ENCODE assay signal across 27 cellular contexts in the genomic region with DNA sequence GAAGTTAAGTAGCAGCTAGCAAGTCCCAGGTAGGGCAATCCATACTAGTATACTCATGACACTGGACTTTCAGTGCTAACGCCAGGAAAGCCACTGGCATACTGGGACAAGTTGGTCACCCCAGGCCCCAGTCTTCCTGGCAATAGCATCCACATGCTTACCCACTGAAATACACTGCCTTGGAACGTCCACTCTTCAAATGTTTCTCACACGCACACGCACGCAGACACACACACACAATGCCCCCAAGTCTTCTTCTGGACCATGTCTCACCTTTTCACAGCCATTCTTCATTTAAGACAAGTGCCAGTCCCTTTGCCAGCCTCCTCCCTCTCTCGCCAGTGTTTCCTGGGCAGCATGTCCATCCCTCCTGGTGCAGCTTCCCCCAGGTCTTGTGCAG. TPM values are rescaled to one million over a fixed set of nuclear protein-coding genes. Genes with fewer than 3 reads are reported as not detected.
"Had no signal": no experiment of that assay in that cellular context is flagged by ENCODE, and none has a peak within 500 bp of the region (broad histone marks: within the 10 kb centered on the region; RNA-seq: fewer than 3 reads in every experiment).

No MANE protein-coding gene starts in this region.

- ATAC-seq: activated CD8-positive, alpha-beta T cell treated with anti-CD3 and anti-CD28 coated beads, Interleukin-2, amount 10 ng/mL, durations not matched to agents 7 days and 5 days; activated T-cell treated with anti-CD3 and anti-CD28 coated beads, Interleukin-2, amount 50 U/mL, for 4 hours; K562; T-helper 17 cell; WTC11 had no signal

- DNase-seq: activated CD4-positive, alpha-beta T cell treated with anti-CD3 and anti-CD28 coated beads for 48 hours; activated CD4-positive, alpha-beta T cell treated with anti-CD3 and anti-CD28 coated beads, Interleukin-2, amount 50 U/mL, for 4 hours; activated CD4-positive, CD25-positive, alpha-beta regulatory T cell treated with anti-CD3 and anti-CD28 coated beads, Interleukin-2, amount 50 U/mL, for 72 hours; activated CD8-positive, alpha-beta T cell treated with anti-CD3 and anti-CD28 coated beads, Interleukin-2, amount 10 ng/mL, durations not matched to agents 7 days and 5 days; activated effector memory CD4-positive, alpha-beta T cell treated with anti-CD3 and anti-CD28 coated beads, Interleukin-2, amount 50 U/mL, for 16 hours; activated naive CD4-positive, alpha-beta T cell treated with anti-CD3 and anti-CD28 coated beads, Interleukin-2, amount 10 ng/mL, durations not matched to agents 7 days and 5 days; activated naive CD8-positive, alpha-beta T cell treated with anti-CD3 and anti-CD28 coated beads for 36 hours; activated T-cell treated with anti-CD3 and anti-CD28 coated beads, Interleukin-2, amount 50 U/mL, for 4 hours; anterior cingulate cortex; central memory CD4-positive, alpha-beta T cell; Karpas-422; MM.1S; NCI-H146; NCI-H187 treated with DMSO at 0.1 percent for 48 hours; NCI-H2081 treated with DMSO at 0.1 percent for 48 hours; NCI-H2227 treated with DMSO at 0.1 percent for 48 hours; NCI-H526; NCI-H82; SIG-M5; T-helper 17 cell; T-helper 9 cell had no signal

- H3K9me3 Mint-ChIP-seq: activated naive CD4-positive, alpha-beta T cell treated with anti-CD3 and anti-CD28 coated beads, Interleukin-2, amount 10 ng/mL, durations not matched to agents 7 days and 5 days; activated naive CD8-positive, alpha-beta T cell treated with anti-CD3 and anti-CD28 coated beads for 36 hours; activated T-cell treated with anti-CD3 and anti-CD28 coated beads, Interleukin-2, amount 50 U/mL, for 4 hours; WTC11 had no signal

- H3K4me3 Mint-ChIP-seq: activated CD8-positive, alpha-beta T cell treated with anti-CD3 and anti-CD28 coated beads, Interleukin-2, amount 10 ng/mL, durations not matched to agents 7 days and 5 days; activated naive CD4-positive, alpha-beta T cell treated with anti-CD3 and anti-CD28 coated beads, Interleukin-2, amount 10 ng/mL, durations not matched to agents 7 days and 5 days; activated naive CD8-positive, alpha-beta T cell treated with anti-CD3 and anti-CD28 coated beads for 36 hours; activated T-cell treated with anti-CD3 and anti-CD28 coated beads, Interleukin-2, amount 50 U/mL, for 4 hours; T-helper 17 cell; WTC11 had no signal

- H3K36me3 ChIP-seq: breast epithelium had no signal

- H3K9me3 ChIP-seq: breast epithelium had no signal

- H3K4me3 ChIP-seq: breast epithelium, K562 had no signal

- H3K27me3 ChIP-seq: breast epithelium had no signal

- H3K27ac ChIP-seq: breast epithelium had no signal

- H3K27ac Mint-ChIP-seq: activated CD8-positive, alpha-beta T cell treated with anti-CD3 and anti-CD28 coated beads, Interleukin-2, amount 10 ng/mL, durations not matched to agents 7 days and 5 days; activated naive CD4-positive, alpha-beta T cell treated with anti-CD3 and anti-CD28 coated beads, Interleukin-2, amount 10 ng/mL, durations not matched to agents 7 days and 5 days; activated naive CD8-positive, alpha-beta T cell treated with anti-CD3 and anti-CD28 coated beads for 36 hours; WTC11 had no signal

- H3K36me3 Mint-ChIP-seq: activated naive CD4-positive, alpha-beta T cell treated with anti-CD3 and anti-CD28 coated beads, Interleukin-2, amount 10 ng/mL, durations not matched to agents 7 days and 5 days; activated naive CD8-positive, alpha-beta T cell treated with anti-CD3 and anti-CD28 coated beads for 36 hours; WTC11 had no signal

- H3K27me3 Mint-ChIP-seq: activated naive CD8-positive, alpha-beta T cell treated with anti-CD3 and anti-CD28 coated beads for 36 hours had no signal

- H3K4me1 ChIP-seq: breast epithelium had no signal

RNA-seq across cellular contexts. Expression of gene ANKRD53, which starts 25.0 kb away (rescaled TPM):
- total RNA-seq: activated CD8-positive, alpha-beta T cell treated with anti-CD3 and anti-CD28 coated beads, Interleukin-2, amount 10 ng/mL, durations not matched to agents 7 days and 5 days; activated T-cell treated with anti-CD3 and anti-CD28 coated beads, Interleukin-2, amount 50 U/mL, for 4 hours; NCI-H460; OCI-LY7; RPMI7951 had no signal
- polyA plus RNA-seq: K562 had no signal
